In genomic region chr7:115410972-115411686, GRCh38 we compare ENCODE assay signal across 12 cellular contexts.
DNase-seq lines count a peak whose midpoint lies in the region; ATAC-seq and TF ChIP-seq lines count a peak whose summit lies in the region.
"Had no signal": no experiment of that assay in that cellular context is flagged by ENCODE, and none has a peak within 500 bp of the region (broad histone marks: within the 10 kb centered on the region; RNA-seq: fewer than 3 reads in every experiment).

No MANE protein-coding gene starts in this region.

- peaks cover 2% of the 10 kb centered on the region for H3K27me3 Mint-ChIP-seq in activated CD4-positive, alpha-beta T cell treated with anti-CD3 and anti-CD28 coated beads for 36 hours
- H3K27me3 Mint-ChIP-seq: CD4-positive, CD25-positive, alpha-beta regulatory T cell had no signal

- no peak overlapping the region for H3K27ac ChIP-seq in SU-DHL-6 (ENCODE audit: low read depth, low read length)
- H3K27ac ChIP-seq: neural progenitor cell, SJSA1 had no signal

- CTCF ChIA-PET in activated CD4-positive, alpha-beta T cell treated with anti-CD3 and anti-CD28 coated beads for 36 hours (lab: Charles Lee): no interaction called here

- TF ChIP-seq CTCF in GM12865 (IDR thresholded peaks at IDR 0.05; ENCODE audit: insufficient read depth, low read depth, low read length, missing control alignments) (no peak), SU-DHL-6 (IDR thresholded peaks at IDR 0.05; ENCODE audit: insufficient read depth, low read length, poor library complexity, severe bottlenecking) (no peak)

- no peaks in the 10 kb centered on the region for H3K36me3 ChIP-seq in SU-DHL-6 (ENCODE audit: low read length)
- H3K36me3 ChIP-seq: neural progenitor cell, SJSA1 had no signal

- no peaks in the 10 kb centered on the region for H3K36me3 Mint-ChIP-seq in activated CD4-positive, alpha-beta T cell treated with anti-CD3 and anti-CD28 coated beads for 36 hours (ENCODE audit: low read depth)
- H3K36me3 Mint-ChIP-seq: activated naive CD8-positive, alpha-beta T cell; CD4-positive, CD25-positive, alpha-beta regulatory T cell; neural progenitor cell had no signal

- no peaks in the 10 kb centered on the region for H3K9me3 Mint-ChIP-seq in activated CD4-positive, alpha-beta T cell treated with anti-CD3 and anti-CD28 coated beads for 36 hours (ENCODE audit: low read depth)

- H3K9ac ChIP-seq in SU-DHL-6 (ENCODE audit: low read length): no peak overlapping the region
- H3K9ac ChIP-seq: neural progenitor cell had no signal

- POLR2A ChIA-PET in activated CD4-positive, alpha-beta T cell treated with anti-CD3 and anti-CD28 coated beads for 36 hours (lab: Charles Lee): interaction anchor here (0.6 kb wide), 1 partner anchor 170 kb away, joined by 6 read pairs; no protein-coding TSS in a partner anchor

- H3K4me3 ChIP-seq in GM12865 (ENCODE audit: low read depth, low read length) (no peak overlapping the region), SU-DHL-6 (ENCODE audit: insufficient read depth, low read length, poor library complexity, severe bottlenecking) (no peak overlapping the region)
- H3K4me3 ChIP-seq: neural progenitor cell, SJSA1 had no signal

- intact Hi-C loops in activated CD4-positive, alpha-beta T cell treated with anti-CD3 and anti-CD28 coated beads for 36 hours (cut with DNase I, micrococcal nuclease): no loop called here

- no peaks in the 10 kb centered on the region for H4K20me1 ChIP-seq in SU-DHL-6 (ENCODE audit: low read depth, low read length)

- H3K4me2 ChIP-seq in SU-DHL-6 (ENCODE audit: low read depth, low read length, poor library complexity, severe bottlenecking): peak overlapping the region; percentile 37
- H3K4me2 ChIP-seq: neural progenitor cell had no signal

- DNase-seq in GM12865 (ENCODE audit: low read depth) (peak; percentile 58), dedifferentiated amniotic fluid mesenchymal stem cell (ENCODE audit: extremely low spot score) (no peak)
- DNase-seq in activated CD4-positive, alpha-beta T cell treated with anti-CD3 and anti-CD28 coated beads for 36 hours: no peak
- no peak for DNase-seq in stimulated activated CD4-positive, alpha-beta T cell treated with anti-CD3 and anti-CD28 coated beads, Interleukin-1b, Interleukin-23, amount 100 ng/mL, for 48 hours
- no peak for DNase-seq in stimulated activated CD4-positive, alpha-beta T cell treated with anti-CD3 and anti-CD28 coated beads, Interleukin-2, amount 100 ng/mL, for 24 hours
- DNase-seq: CD4-positive, CD25-positive, alpha-beta regulatory T cell had no signal

- no peaks in the 10 kb centered on the region for H3K9me2 ChIP-seq in SU-DHL-6 (replicated peaks; ENCODE audit: insufficient read depth, low read length)

- no peak overlapping the region for H3K4me3 Mint-ChIP-seq in activated CD4-positive, alpha-beta T cell treated with anti-CD3 and anti-CD28 coated beads for 36 hours
- H3K4me3 Mint-ChIP-seq: activated naive CD8-positive, alpha-beta T cell; CD4-positive, CD25-positive, alpha-beta regulatory T cell; neural progenitor cell had no signal

- peak; percentile 96 for ATAC-seq in GM21423 (IDR thresholded peaks at IDR 0.05; ENCODE audit: unreplicated experiment)
- ATAC-seq in HG03280 (IDR thresholded peaks at IDR 0.05; ENCODE audit: unreplicated experiment): peak; percentile 80
- ATAC-seq in activated CD4-positive, alpha-beta T cell treated with anti-CD3 and anti-CD28 coated beads for 36 hours: no peak

- peak overlapping the region; percentile 24 for H2AFZ ChIP-seq in SU-DHL-6 (ENCODE audit: low read depth, low read length, severe bottlenecking)
- H2AFZ ChIP-seq: neural progenitor cell had no signal

- H3K27me3 ChIP-seq in SU-DHL-6 (ENCODE audit: low read length): no peaks in the 10 kb centered on the region
- H3K27me3 ChIP-seq: neural progenitor cell, SJSA1 had no signal

- no peaks in the 10 kb centered on the region for H3K9me3 ChIP-seq in SU-DHL-6 (ENCODE audit: insufficient read depth, low read length)
- H3K9me3 ChIP-seq: SJSA1 had no signal

- H3K79me2 ChIP-seq in SU-DHL-6 (ENCODE audit: insufficient read depth, low read length): no peaks in the 10 kb centered on the region

- peaks cover 1% of the 10 kb centered on the region for H3K4me1 Mint-ChIP-seq in activated CD4-positive, alpha-beta T cell treated with anti-CD3 and anti-CD28 coated beads for 36 hours
- H3K4me1 Mint-ChIP-seq: CD4-positive, CD25-positive, alpha-beta regulatory T cell; neural progenitor cell had no signal

- H3F3A ChIP-seq in SU-DHL-6 (ENCODE audit: insufficient read depth): no peaks in the 10 kb centered on the region

- H3K27ac Mint-ChIP-seq in activated CD4-positive, alpha-beta T cell treated with anti-CD3 and anti-CD28 coated beads for 36 hours: no peak overlapping the region
- H3K27ac Mint-ChIP-seq: activated naive CD8-positive, alpha-beta T cell; CD4-positive, CD25-positive, alpha-beta regulatory T cell; neural progenitor cell had no signal
